Comparison of ENCODE assay signal across 8 cellular contexts in genomic region chr9:127452481-127453092, GRCh38. TPM values are rescaled to one million over a fixed set of nuclear protein-coding genes. Genes with fewer than 3 reads are reported as not detected.
DNase-seq lines count a peak whose midpoint lies in the region; FAIRE-seq and TF ChIP-seq lines count a peak whose summit lies in the region.

No MANE protein-coding gene starts in this region.

- H3K4me3 ChIP-seq in GM12864 (ENCODE audit: low read depth, low read length) = peak overlapping the region; percentile 76
- H3K4me3 ChIP-seq in coronary artery = peak overlapping the region; percentile 90
- H3K4me3 ChIP-seq in mucosa of rectum (ENCODE audit: low read length in 2 of 2) = peak overlapping the region; percentile 94 to 96

- no peaks in the 10 kb centered on the region for H3K9me3 ChIP-seq in mucosa of rectum (ENCODE audit: control insufficient read depth in 2 of 2, low read length in 2 of 2)

- DNase-seq in GM12864 (ENCODE audit: low read depth) (no peak), NCI-H226 (peak; percentile 60), coronary artery (ENCODE audit: low spot score) (no peak), HPDE6-E6E7 (ENCODE audit: extremely low spot score) (no peak), COLO829 (ENCODE audit: low spot score) (no peak), GM12891 (ENCODE audit: insufficient read length, low spot score) (no peak)
- DNase-seq in NK-92 treated with Interleukin-12 subunit alpha and Interleukin-12 subunit beta, amount 100 ng/mL, for 24 hours (lab: John Stamatoyannopoulos, UW) = no peak

- no peak for TF ChIP-seq POLR2A in GM12891 (IDR thresholded peaks at IDR 0.05; ENCODE audit: low read depth, low read length)

- no peaks in the 10 kb centered on the region for H3K27me3 ChIP-seq in mucosa of rectum (ENCODE audit: control insufficient read depth in 2 of 2, insufficient read depth in 2 of 2, low read length in 2 of 2)

- peaks cover 22 to 30% of the 10 kb centered on the region in 2 donors for H3K4me1 ChIP-seq in mucosa of rectum (ENCODE audit: control insufficient read depth in 2 of 2, insufficient read depth in 2 of 2, low read length in 2 of 2)

- FAIRE-seq in GM12891 (lab: Jason Lieb, UNC) = no peak

- H3K27ac ChIP-seq in coronary artery = peak overlapping the region in 1 of 2 donors; percentile 97
- peak overlapping the region; percentile 92 to 94 for H3K27ac ChIP-seq in mucosa of rectum (ENCODE audit: low read depth in 2 of 2, low read length in 2 of 2)

- peak overlapping the region in 1 of 2 donors; percentile 96 for H3K9ac ChIP-seq in mucosa of rectum (ENCODE audit: low read depth in 1 of 2, low read length in 2 of 2)

- H3K36me3 ChIP-seq in mucosa of rectum (ENCODE audit: control insufficient read depth in 2 of 2, insufficient read depth in 2 of 2, low read length in 2 of 2) = peaks cover 30 to 37% of the 10 kb centered on the region in 2 donors

- TF ChIP-seq CTCF in GM12864 (IDR thresholded peaks at IDR 0.05; ENCODE audit: low read depth, low read length, missing control alignments) (peak; percentile 16), coronary artery (IDR thresholded peaks at IDR 0.05) (no peak)

TF ChIP-seq in GM12891, 5 proteins besides CTCF, POLR2A, EP300 and RAD21:
- TF ChIP-seq TAF1 (IDR thresholded peaks at IDR 0.05; ENCODE audit: low read depth, low read length) = no peak
- no peak for TF ChIP-seq PAX5 (IDR thresholded peaks at IDR 0.05; ENCODE audit: insufficient read depth, low read length, severe bottlenecking)
- TF ChIP-seq SPI1 (IDR thresholded peaks at IDR 0.05; ENCODE audit: low read depth, low read length) = no peak
- TF ChIP-seq POU2F2 (IDR thresholded peaks at IDR 0.05; ENCODE audit: low read depth, low read length) = no peak
- TF ChIP-seq POLR2AphosphoS5 (IDR thresholded peaks at IDR 0.05; ENCODE audit: low read depth, low read length) = no peak

RNA-seq across cellular contexts. Expression of gene LRSAM1, which starts 1.3 kb away (rescaled TPM):
- polyA plus RNA-seq in GM12891 (2012; ENCODE audit: low read depth, missing spikeins) = 13.1 TPM

RNA-seq across cellular contexts. Expression of gene RPL12, which starts 1.4 kb away (rescaled TPM):
- polyA plus RNA-seq in GM12891 (2012; ENCODE audit: low read depth, missing spikeins) = 4,932 TPM

RNA-seq across cellular contexts. Expression of gene ZNF79, which starts 28.4 kb away (rescaled TPM):
- 4.2 TPM for polyA plus RNA-seq in GM12891 (2012; ENCODE audit: low read depth, missing spikeins)

RNA-seq across cellular contexts. Expression of gene SLC2A8, which starts 55.6 kb away (rescaled TPM):
- 2.9 TPM for polyA plus RNA-seq in GM12891 (2012; ENCODE audit: low read depth, missing spikeins)
